ENCODE assay signal across 27 cellular contexts in the genomic region with DNA sequence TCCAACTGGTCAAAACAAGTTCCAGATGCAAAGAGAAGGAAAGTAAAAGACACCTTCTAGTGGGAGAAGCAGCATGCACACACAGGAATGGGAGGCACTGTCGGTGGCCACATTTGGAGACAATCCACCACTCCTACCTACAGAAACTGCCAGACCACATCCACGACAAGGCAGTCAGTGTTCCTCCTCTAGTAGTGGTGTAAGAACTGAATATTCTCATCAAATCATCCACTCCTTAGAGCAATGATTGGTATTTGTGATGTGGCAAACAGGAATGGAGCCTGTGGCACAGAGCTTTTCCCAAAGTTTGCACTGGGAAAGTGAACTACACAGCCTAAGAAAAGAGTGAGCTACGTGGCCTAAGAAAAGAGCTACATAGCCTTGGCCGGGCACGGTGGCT. TPM values are rescaled to one million over a fixed set of nuclear protein-coding genes. Genes with fewer than 3 reads are reported as not detected.
"Had no signal": no experiment of that assay in that cellular context is flagged by ENCODE, and none has a peak within 500 bp of the region (broad histone marks: within the 10 kb centered on the region; RNA-seq: fewer than 3 reads in every experiment).

No MANE protein-coding gene starts in this region.

- H3K36me3 ChIP-seq: left lung, right lobe of liver, stomach, uterus had no signal

- H3K27ac ChIP-seq: foreskin keratinocyte, left lung, parathyroid adenoma, right lobe of liver, stomach, uterus, VCaP had no signal

- DNase-seq: activated CD4-positive, alpha-beta T cell treated with anti-CD3 and anti-CD28 coated beads for 1 hour; activated naive CD8-positive, alpha-beta T cell treated with anti-CD3 and anti-CD28 coated beads for 36 hours; activated T-cell treated with anti-CD3 and anti-CD28 coated beads, Interleukin-2, amount 50 U/mL, for 1 hour; amniotic stem cell; effector CD4-positive, alpha-beta T cell; erythroblast; foreskin keratinocyte; left lung; midbrain; right lobe of liver; small intestine; stimulated activated CD4-positive, alpha-beta T cell treated with anti-CD3 and anti-CD28 coated beads, Interleukin-15, amount 100 ng/mL, for 24 hours; stomach; T-cell; uterus had no signal

- H3K27me3 ChIP-seq: foreskin keratinocyte, right lobe of liver, uterus had no signal

- H3K36me3 Mint-ChIP-seq: activated naive CD8-positive, alpha-beta T cell treated with anti-CD3 and anti-CD28 coated beads for 36 hours; stimulated activated memory B cell treated with anti-CD40 and anti-IgM and Interleukin-4, amounts not matched to agents 10 μg/mL and 1 μg/mL and 100 μg/mL, for 72 hours; T-cell had no signal

- H3K9me3 Mint-ChIP-seq: activated naive CD8-positive, alpha-beta T cell treated with anti-CD3 and anti-CD28 coated beads for 36 hours; activated T-helper 17 cell treated with anti-CD3 and anti-CD28 coated beads, Interleukin-2, amount 50 U/mL, for 72 hours; dendritic cell treated with granulocyte-macrophage colony-stimulating factor and Interleukin-4, amounts not matched to agents 40 ng/mL and 50 ng/mL, for 4 days; nephron; stimulated activated memory B cell treated with anti-CD40 and anti-IgM and Interleukin-4, amounts not matched to agents 10 μg/mL and 1 μg/mL and 100 μg/mL, for 72 hours; T-cell; T-helper 2 cell treated with Interferon-gamma antibody and Interleukin-4, amounts not matched to agents 5 μg/mL and 100 μg/mL, for 36 hours had no signal

- H3K4me3 ChIP-seq: left lung, right lobe of liver, stomach, uterus had no signal

- H3K4me1 ChIP-seq: parathyroid adenoma had no signal

- H3K27me3 Mint-ChIP-seq: activated T-helper 17 cell treated with anti-CD3 and anti-CD28 coated beads, Interleukin-2, amount 50 U/mL, for 72 hours; stimulated activated memory B cell treated with anti-CD40 and anti-IgM and Interleukin-4, amounts not matched to agents 10 μg/mL and 1 μg/mL and 100 μg/mL, for 72 hours had no signal

- H3K4me3 Mint-ChIP-seq: activated naive CD8-positive, alpha-beta T cell treated with anti-CD3 and anti-CD28 coated beads for 36 hours; activated T-helper 17 cell treated with anti-CD3 and anti-CD28 coated beads, Interleukin-2, amount 50 U/mL, for 72 hours; dendritic cell treated with granulocyte-macrophage colony-stimulating factor and Interleukin-4, amounts not matched to agents 40 ng/mL and 50 ng/mL, for 4 days; nephron; stimulated activated memory B cell treated with anti-CD40 and anti-IgM and Interleukin-4, amounts not matched to agents 10 μg/mL and 1 μg/mL and 100 μg/mL, for 72 hours; T-cell; T-helper 2 cell treated with Interferon-gamma antibody and Interleukin-4, amounts not matched to agents 5 μg/mL and 100 μg/mL, for 36 hours had no signal

- H3K9me3 ChIP-seq: left lung, right lobe of liver, stomach, uterus had no signal

- H3K4me1 Mint-ChIP-seq: activated naive CD8-positive, alpha-beta T cell treated with anti-CD3 and anti-CD28 coated beads for 36 hours; activated T-helper 17 cell treated with anti-CD3 and anti-CD28 coated beads, Interleukin-2, amount 50 U/mL, for 72 hours; stimulated activated memory B cell treated with anti-CD40 and anti-IgM and Interleukin-4, amounts not matched to agents 10 μg/mL and 1 μg/mL and 100 μg/mL, for 72 hours had no signal

- ATAC-seq: activated T-helper 17 cell treated with anti-CD3 and anti-CD28 coated beads, Interleukin-2, amount 50 U/mL, for 72 hours; foreskin keratinocyte; left lung; right lobe of liver; stimulated activated memory B cell treated with anti-CD40 and anti-IgM and Interleukin-4, amounts not matched to agents 10 μg/mL and 1 μg/mL and 100 μg/mL, for 72 hours; T-cell had no signal

- H3K9ac ChIP-seq: parathyroid adenoma had no signal

- H2AFZ ChIP-seq: parathyroid adenoma had no signal

- H3K27ac Mint-ChIP-seq: activated naive CD8-positive, alpha-beta T cell treated with anti-CD3 and anti-CD28 coated beads for 36 hours; activated T-helper 17 cell treated with anti-CD3 and anti-CD28 coated beads, Interleukin-2, amount 50 U/mL, for 72 hours; dendritic cell treated with granulocyte-macrophage colony-stimulating factor and Interleukin-4, amounts not matched to agents 40 ng/mL and 50 ng/mL, for 4 days; nephron; stimulated activated memory B cell treated with anti-CD40 and anti-IgM and Interleukin-4, amounts not matched to agents 10 μg/mL and 1 μg/mL and 100 μg/mL, for 72 hours; T-cell; T-helper 2 cell treated with Interferon-gamma antibody and Interleukin-4, amounts not matched to agents 5 μg/mL and 100 μg/mL, for 36 hours had no signal

RNA-seq across cellular contexts. Expression of a gene that starts 10.2 kb away (rescaled TPM):
- total RNA-seq: activated naive CD8-positive, alpha-beta T cell treated with anti-CD3 and anti-CD28 coated beads for 36 hours; activated T-helper 17 cell treated with anti-CD3 and anti-CD28 coated beads, Interleukin-2, amount 50 U/mL, for 72 hours; cerebellum; fibroblast of lung; foreskin keratinocyte; kidney epithelial cell; lung microvascular endothelial cell; right lobe of liver; T-cell; temporal lobe; uterus had no signal

RNA-seq across cellular contexts. Expression of a gene that starts 35.3 kb away (rescaled TPM):
- total RNA-seq: fibroblast of lung, lung microvascular endothelial cell, right lobe of liver, T-cell had no signal
